ENCODE assay signal across 8 cellular contexts in the genomic region with DNA sequence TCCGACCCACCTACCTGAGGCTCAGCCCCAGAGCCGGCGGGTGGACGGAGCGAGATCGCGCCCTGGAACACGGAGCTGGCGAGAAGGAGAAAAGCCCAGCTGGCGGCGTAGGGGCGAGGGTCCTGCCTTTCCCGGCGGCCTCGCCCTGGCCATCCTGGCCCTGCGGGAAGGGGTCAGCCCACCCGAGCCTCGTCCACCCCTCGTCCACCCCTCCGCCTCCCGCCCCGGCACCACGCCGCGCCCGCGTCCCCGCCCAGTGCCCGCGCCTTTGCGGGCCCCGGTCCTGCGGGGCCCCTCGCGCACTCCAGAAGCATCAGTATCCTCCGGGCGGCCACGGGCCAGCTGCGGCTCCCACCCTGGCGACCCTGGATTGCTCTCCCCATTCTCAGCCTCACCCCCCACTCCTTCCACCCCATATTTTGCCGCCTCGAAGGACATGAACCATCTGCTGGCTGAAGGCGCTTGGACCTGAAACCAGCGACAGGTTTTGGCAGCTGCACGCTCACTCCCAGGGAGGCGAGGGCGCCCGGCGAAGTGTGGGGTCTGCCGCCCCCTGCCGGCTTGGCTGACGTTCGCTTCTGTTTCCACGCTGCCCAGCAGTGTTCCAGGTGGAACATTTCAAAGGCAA.
A peak's percentile ranks its signal among the peaks of the same experiment; 100 is the strongest.
DNase-seq lines count a peak whose midpoint lies in the region; ATAC-seq and TF ChIP-seq lines count a peak whose summit lies in the region.

No MANE protein-coding gene starts in this region.

- H3K9me3 Mint-ChIP-seq in natural killer cell treated with Interleukin-12 subunit alpha and Interleukin-12 subunit beta and Interleukin-15 and Interleukin-18, amount 100 ng/mL, for 72 hours = peaks cover 6% of the 10 kb centered on the region

- peak overlapping the region; percentile 17 for H3K4me3 ChIP-seq in fibroblast of the aortic adventitia (ENCODE audit: low read depth, low read length)

- peak; percentile 38 for DNase-seq in NCI-H1436 (lab: John Stamatoyannopoulos, UW)
- no peak for DNase-seq in NCI-H1436 treated with DMSO at 0.1 percent for 48 hours (lab: John Stamatoyannopoulos, UW)
- DNase-seq in NCI-H69 (lab: John Stamatoyannopoulos, UW) = peak; percentile 87
- peak; percentile 16 for DNase-seq in activated T-helper 1 cell treated with Interleukin-2 at 50 U/mL for 16 hours (ENCODE audit: low read depth)
- DNase-seq in fibroblast of the aortic adventitia (ENCODE audit: low read depth) = peak; percentile 4
- DNase-seq in natural killer cell treated with Interleukin-12 subunit alpha and Interleukin-12 subunit beta and Interleukin-15 and Interleukin-18, amount 100 ng/mL, for 72 hours (ENCODE audit: low spot score) = peak; percentile 63
- peak; percentile 79 for DNase-seq in superior temporal gyrus (ENCODE audit: extremely low spot score)

- peak; percentile 94 for ATAC-seq in HG03066 (IDR thresholded peaks at IDR 0.05; ENCODE audit: low read depth, unreplicated experiment)
- peak; percentile 67 to 68 for ATAC-seq in natural killer cell treated with Interleukin-12 subunit alpha and Interleukin-12 subunit beta and Interleukin-15 and Interleukin-18, amount 100 ng/mL, for 72 hours

- H3K36me3 Mint-ChIP-seq in natural killer cell treated with Interleukin-12 subunit alpha and Interleukin-12 subunit beta and Interleukin-15 and Interleukin-18, amount 100 ng/mL, for 72 hours = peaks cover 6% of the 10 kb centered on the region

- TF ChIP-seq CTCF in fibroblast of the aortic adventitia (IDR thresholded peaks at IDR 0.05; ENCODE audit: insufficient read depth, low read length) = peak; percentile 36

- peak overlapping the region; percentile 37 for H3K4me3 Mint-ChIP-seq in natural killer cell treated with Interleukin-12 subunit alpha and Interleukin-12 subunit beta and Interleukin-15 and Interleukin-18, amount 100 ng/mL, for 72 hours

- peaks cover 23 to 41% of the 10 kb centered on the region in 2 donors for H3K27me3 Mint-ChIP-seq in natural killer cell treated with Interleukin-12 subunit alpha and Interleukin-12 subunit beta and Interleukin-15 and Interleukin-18, amount 100 ng/mL, for 72 hours

- H3K4me1 Mint-ChIP-seq in natural killer cell treated with Interleukin-12 subunit alpha and Interleukin-12 subunit beta and Interleukin-15 and Interleukin-18, amount 100 ng/mL, for 72 hours (ENCODE audit: low read depth in 2 of 2) = no peaks in the 10 kb centered on the region

- no peak overlapping the region for H3K27ac Mint-ChIP-seq in natural killer cell treated with Interleukin-12 subunit alpha and Interleukin-12 subunit beta and Interleukin-15 and Interleukin-18, amount 100 ng/mL, for 72 hours
